ENCODE assay signal across 1 cellular context in genomic region chr19:45643024-45643926, GRCh38.
TF ChIP-seq lines count a peak whose summit lies in the region.

No MANE protein-coding gene starts in this region.

TF ChIP-seq in HepG2, 621 proteins besides CTCF, POLR2A, EP300 and RAD21 (continued from another document and continues in another):
- TF ChIP-seq ZNF597 (CRISPR knock-in tag; IDR thresholded peaks at IDR 0.05) = no peak
- TF ChIP-seq POLR2G (IDR thresholded peaks at IDR 0.05; ENCODE audit: low read depth, low read length) = no peak
- peak; percentile 51; the same call in 1 of the 2 replicates for TF ChIP-seq ZMYM3 (CRISPR knock-in tag; IDR thresholded peaks at IDR 0.05)
- TF ChIP-seq ZNF557 (CRISPR knock-in tag; IDR thresholded peaks at IDR 0.05) = no peak
- TF ChIP-seq KLF12 (CRISPR knock-in tag; IDR thresholded peaks at IDR 0.05; ENCODE audit: borderline replicate concordance) = no peak
- no peak for TF ChIP-seq ZNF337 (CRISPR knock-in tag; IDR thresholded peaks at IDR 0.05; ENCODE audit: borderline replicate concordance, low read depth)
- no peak for TF ChIP-seq ZNF577 (CRISPR knock-in tag; IDR thresholded peaks at IDR 0.05; ENCODE audit: borderline replicate concordance, low read depth)
- TF ChIP-seq ZNF747 (CRISPR knock-in tag; IDR thresholded peaks at IDR 0.05; ENCODE audit: borderline replicate concordance) = no peak
- no peak for TF ChIP-seq FOXP4 (CRISPR knock-in tag; IDR thresholded peaks at IDR 0.05)
- TF ChIP-seq ZNF510 (CRISPR knock-in tag; IDR thresholded peaks at IDR 0.05; ENCODE audit: low read depth) = no peak
- no peak; the same call in 1 of the 2 replicates for TF ChIP-seq HDAC1 (CRISPR knock-in tag; IDR thresholded peaks at IDR 0.05)
- TF ChIP-seq ZNF678 (CRISPR knock-in tag; IDR thresholded peaks at IDR 0.05) = no peak
- no peak for TF ChIP-seq ZNF326 (CRISPR knock-in tag; IDR thresholded peaks at IDR 0.05; ENCODE audit: borderline replicate concordance)
- TF ChIP-seq, protein P1, sequence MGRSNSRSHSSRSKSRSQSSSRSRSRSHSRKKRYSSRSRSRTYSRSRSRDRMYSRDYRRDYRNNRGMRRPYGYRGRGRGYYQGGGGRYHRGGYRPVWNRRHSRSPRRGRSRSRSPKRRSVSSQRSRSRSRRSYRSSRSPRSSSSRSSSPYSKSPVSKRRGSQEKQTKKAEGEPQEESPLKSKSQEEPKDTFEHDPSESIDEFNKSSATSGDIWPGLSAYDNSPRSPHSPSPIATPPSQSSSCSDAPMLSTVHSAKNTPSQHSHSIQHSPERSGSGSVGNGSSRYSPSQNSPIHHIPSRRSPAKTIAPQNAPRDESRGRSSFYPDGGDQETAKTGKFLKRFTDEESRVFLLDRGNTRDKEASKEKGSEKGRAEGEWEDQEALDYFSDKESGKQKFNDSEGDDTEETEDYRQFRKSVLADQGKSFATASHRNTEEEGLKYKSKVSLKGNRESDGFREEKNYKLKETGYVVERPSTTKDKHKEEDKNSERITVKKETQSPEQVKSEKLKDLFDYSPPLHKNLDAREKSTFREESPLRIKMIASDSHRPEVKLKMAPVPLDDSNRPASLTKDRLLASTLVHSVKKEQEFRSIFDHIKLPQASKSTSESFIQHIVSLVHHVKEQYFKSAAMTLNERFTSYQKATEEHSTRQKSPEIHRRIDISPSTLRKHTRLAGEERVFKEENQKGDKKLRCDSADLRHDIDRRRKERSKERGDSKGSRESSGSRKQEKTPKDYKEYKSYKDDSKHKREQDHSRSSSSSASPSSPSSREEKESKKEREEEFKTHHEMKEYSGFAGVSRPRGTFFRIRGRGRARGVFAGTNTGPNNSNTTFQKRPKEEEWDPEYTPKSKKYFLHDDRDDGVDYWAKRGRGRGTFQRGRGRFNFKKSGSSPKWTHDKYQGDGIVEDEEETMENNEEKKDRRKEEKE (IDR thresholded peaks at IDR 0.05) = no peak
- no peak for TF ChIP-seq SRSF4 (IDR thresholded peaks at IDR 0.05; ENCODE audit: low read depth, low read length, poor library complexity, severe bottlenecking)
- no peak for TF ChIP-seq NONO (IDR thresholded peaks at IDR 0.05)
- 0 out of 2 replicates have a peak, but pooled peaks have one; percentile 39 for TF ChIP-seq NONO (CRISPR knock-in tag; conservative IDR thresholded peaks at IDR 0.05)
- TF ChIP-seq ZNF749 (CRISPR knock-in tag; IDR thresholded peaks at IDR 0.05; ENCODE audit: borderline replicate concordance) = no peak
- no peak for TF ChIP-seq FLYWCH1 (CRISPR knock-in tag; IDR thresholded peaks at IDR 0.05)
- TF ChIP-seq ZNF264 (CRISPR knock-in tag; IDR thresholded peaks at IDR 0.05) = no peak
- TF ChIP-seq SP5 (CRISPR knock-in tag; IDR thresholded peaks at IDR 0.05; ENCODE audit: borderline replicate concordance, low read depth) = no peak
- TF ChIP-seq TFDP2 (CRISPR knock-in tag; IDR thresholded peaks at IDR 0.05) = no peak
- no peak for TF ChIP-seq ZNF543 (CRISPR knock-in tag; IDR thresholded peaks at IDR 0.05)
- no peak for TF ChIP-seq BRCA1 (CRISPR knock-in tag; IDR thresholded peaks at IDR 0.05)
- TF ChIP-seq ZNF609 (CRISPR knock-in tag; IDR thresholded peaks at IDR 0.05; ENCODE audit: borderline replicate concordance) = no peak
- TF ChIP-seq ZNF788 (CRISPR knock-in tag; IDR thresholded peaks at IDR 0.05; ENCODE audit: borderline replicate concordance) = 0 out of 2 replicates have a peak, but pooled peaks have one; percentile 27
- 0 out of 2 replicates have a peak, but pooled peaks have one; percentile 19 for TF ChIP-seq HNRNPL (IDR thresholded peaks at IDR 0.05; ENCODE audit: low read depth, low read length)
- TF ChIP-seq SCMH1 (CRISPR knock-in tag; IDR thresholded peaks at IDR 0.05; ENCODE audit: borderline replicate concordance) = no peak
- TF ChIP-seq, protein P2, sequence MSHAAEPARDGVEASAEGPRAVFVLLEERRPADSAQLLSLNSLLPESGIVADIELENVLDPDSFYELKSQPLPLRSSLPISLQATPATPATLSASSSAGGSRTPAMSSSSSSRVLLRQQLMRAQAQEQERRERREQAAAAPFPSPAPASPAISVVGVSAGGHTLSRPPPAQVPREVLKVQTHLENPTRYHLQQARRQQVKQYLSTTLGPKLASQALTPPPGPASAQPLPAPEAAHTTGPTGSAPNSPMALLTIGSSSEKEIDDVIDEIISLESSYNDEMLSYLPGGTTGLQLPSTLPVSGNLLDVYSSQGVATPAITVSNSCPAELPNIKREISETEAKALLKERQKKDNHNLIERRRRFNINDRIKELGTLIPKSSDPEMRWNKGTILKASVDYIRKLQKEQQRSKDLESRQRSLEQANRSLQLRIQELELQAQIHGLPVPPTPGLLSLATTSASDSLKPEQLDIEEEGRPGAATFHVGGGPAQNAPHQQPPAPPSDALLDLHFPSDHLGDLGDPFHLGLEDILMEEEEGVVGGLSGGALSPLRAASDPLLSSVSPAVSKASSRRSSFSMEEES (CRISPR knock-in tag; IDR thresholded peaks at IDR 0.05) = no peak
- no peak for TF ChIP-seq CEBPZ (IDR thresholded peaks at IDR 0.05; ENCODE audit: low read length)
- TF ChIP-seq TAF1 (CRISPR knock-in tag; IDR thresholded peaks at IDR 0.05) = no peak
- no peak for TF ChIP-seq CAMTA2 (CRISPR knock-in tag; IDR thresholded peaks at IDR 0.05; ENCODE audit: borderline replicate concordance)
- TF ChIP-seq KMT2A (CRISPR knock-in tag; IDR thresholded peaks at IDR 0.05) = no peak
- TF ChIP-seq ZMYM2 (CRISPR knock-in tag; IDR thresholded peaks at IDR 0.05) = peak; percentile 44; the same call in 1 of the 2 replicates
- TF ChIP-seq, protein P3, sequence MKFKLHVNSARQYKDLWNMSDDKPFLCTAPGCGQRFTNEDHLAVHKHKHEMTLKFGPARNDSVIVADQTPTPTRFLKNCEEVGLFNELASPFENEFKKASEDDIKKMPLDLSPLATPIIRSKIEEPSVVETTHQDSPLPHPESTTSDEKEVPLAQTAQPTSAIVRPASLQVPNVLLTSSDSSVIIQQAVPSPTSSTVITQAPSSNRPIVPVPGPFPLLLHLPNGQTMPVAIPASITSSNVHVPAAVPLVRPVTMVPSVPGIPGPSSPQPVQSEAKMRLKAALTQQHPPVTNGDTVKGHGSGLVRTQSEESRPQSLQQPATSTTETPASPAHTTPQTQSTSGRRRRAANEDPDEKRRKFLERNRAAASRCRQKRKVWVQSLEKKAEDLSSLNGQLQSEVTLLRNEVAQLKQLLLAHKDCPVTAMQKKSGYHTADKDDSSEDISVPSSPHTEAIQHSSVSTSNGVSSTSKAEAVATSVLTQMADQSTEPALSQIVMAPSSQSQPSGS (CRISPR knock-in tag; IDR thresholded peaks at IDR 0.05) = no peak
- no peak for TF ChIP-seq ZNF280D (CRISPR knock-in tag; IDR thresholded peaks at IDR 0.05)
- TF ChIP-seq ZBTB20 (CRISPR knock-in tag; IDR thresholded peaks at IDR 0.05; ENCODE audit: borderline replicate concordance, low read depth) = no peak
